Comparison of ENCODE assay signal across 1 cellular context in the genomic region with DNA sequence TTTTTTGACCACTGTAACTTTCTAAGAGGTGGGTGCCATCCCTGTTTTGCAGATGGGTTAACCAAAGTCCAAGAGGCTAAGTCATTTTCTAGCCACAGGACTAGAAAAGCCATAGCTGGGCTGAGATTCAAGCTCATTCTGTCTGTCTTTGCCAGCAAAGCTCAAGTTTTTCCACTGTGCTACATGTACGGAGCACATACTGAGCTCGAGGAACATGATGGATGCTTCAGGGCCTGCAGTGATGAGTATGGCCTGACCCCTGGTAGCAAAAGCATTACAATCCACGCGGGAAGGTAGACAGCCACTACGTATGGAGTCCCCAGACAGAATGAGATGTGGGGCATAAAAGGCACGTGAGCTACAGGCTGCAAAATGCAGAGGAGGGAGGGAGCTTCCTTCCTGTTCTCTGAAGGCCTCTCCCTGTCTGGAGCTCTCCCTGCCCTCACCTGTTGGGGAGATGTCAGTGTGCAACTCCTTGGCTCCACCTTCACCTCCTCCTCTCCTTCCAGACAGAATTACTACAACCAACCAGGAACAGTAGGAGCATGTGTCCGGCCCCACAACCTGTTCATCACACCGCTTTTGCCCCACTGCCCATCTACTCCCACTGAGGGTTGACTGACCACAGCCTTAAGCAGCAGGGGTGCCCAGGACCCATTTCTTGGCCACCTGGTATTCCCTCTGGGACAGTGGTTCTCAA.
TF ChIP-seq lines count a peak whose summit lies in the region.

No MANE protein-coding gene starts in this region.

TF ChIP-seq in GM23338, 12 proteins besides CTCF, POLR2A, EP300 and RAD21 (continued from another document):
- TF ChIP-seq ZNF462 (CRISPR knock-in tag; IDR thresholded peaks at IDR 0.05) = no peak
- no peak for TF ChIP-seq STAT1 (IDR thresholded peaks at IDR 0.05; ENCODE audit: unreplicated experiment)
- no peak for TF ChIP-seq ZNF331 (CRISPR knock-in tag; IDR thresholded peaks at IDR 0.05; ENCODE audit: low read depth)
- TF ChIP-seq CREB1 (CRISPR knock-in tag; IDR thresholded peaks at IDR 0.05; ENCODE audit: low read depth) = no peak
- TF ChIP-seq REST (IDR thresholded peaks at IDR 0.05; ENCODE audit: unreplicated experiment) = no peak
- TF ChIP-seq EZH2phosphoT487 (IDR thresholded peaks at IDR 0.05; ENCODE audit: unreplicated experiment) = no peak
TF ChIP-seq in GM23338: peak in this region for 0.
